In the genomic region with DNA sequence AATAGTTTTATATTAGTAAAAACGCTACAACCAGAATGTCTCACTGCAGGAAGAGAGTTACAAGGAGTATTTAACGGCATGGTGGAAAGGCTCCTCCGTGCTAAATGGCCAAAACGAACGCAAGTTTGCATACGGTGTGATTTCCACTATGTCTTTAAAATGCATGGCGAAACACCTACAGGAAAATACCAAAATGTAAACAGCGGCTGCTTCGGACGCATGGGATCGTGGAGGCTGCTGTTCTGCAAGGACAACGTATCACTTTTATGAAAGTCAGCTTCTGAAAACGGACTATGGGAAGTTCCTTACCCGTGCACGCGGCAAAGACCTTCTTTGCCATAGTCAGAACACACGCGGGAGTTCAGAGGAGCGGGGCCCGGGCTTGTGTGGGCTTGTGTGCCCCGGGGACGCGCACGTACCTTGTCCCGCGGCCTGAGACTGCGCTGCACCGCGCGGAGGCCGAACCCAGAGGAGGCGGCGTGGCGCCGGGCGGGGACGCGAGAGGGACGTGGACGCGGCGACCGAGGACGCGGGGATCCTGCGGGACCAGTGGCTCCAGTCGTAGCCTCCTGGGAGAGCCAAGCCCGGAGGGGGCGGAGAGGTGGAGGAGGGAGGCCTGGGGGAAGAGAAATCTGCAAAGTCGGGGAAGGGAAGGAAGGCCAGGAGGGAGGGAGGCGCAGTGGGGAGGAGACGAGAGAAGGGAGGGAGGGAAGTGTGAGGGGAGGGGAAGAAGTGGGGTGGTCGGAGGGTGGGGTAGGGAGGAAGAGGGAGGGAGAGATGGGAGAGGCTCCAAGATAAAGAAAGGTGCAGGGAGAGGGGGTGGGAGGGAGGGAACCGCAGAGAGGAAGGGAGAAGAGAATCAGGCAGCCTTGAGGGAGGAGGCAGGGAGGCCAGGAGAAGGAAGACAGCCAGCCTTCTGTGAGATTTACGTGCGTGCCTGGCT, we compare ENCODE assay signal across 8 cellular contexts. TPM values are rescaled to one million over a fixed set of nuclear protein-coding genes. Genes with fewer than 3 reads are reported as not detected.
DNase-seq lines count a peak whose midpoint lies in the region; ATAC-seq lines count a peak whose summit lies in the region.

A gene (minus strand): TSS at position 697 of the 943 bp plus-strand sequence. CDS start 17,140 bp downstream, outside the sequence.

- peak; percentile 64 for DNase-seq in activated effector memory CD4-positive, alpha-beta T cell treated with anti-CD3 and anti-CD28 coated beads, Interleukin-2, amount 50 U/mL, for 16 hours
- no peak for DNase-seq in activated effector memory CD4-positive, alpha-beta T cell treated with Interleukin-2 at 50 U/mL for 16 hours
- DNase-seq in NCI-H146 treated with DMSO at 0.1 percent for 48 hours (lab: John Stamatoyannopoulos, UW; ENCODE audit: unreplicated experiment), result peak; percentile 58
- DNase-seq in activated CD4-positive, alpha-beta T cell treated with anti-CD3 and anti-CD28 coated beads, Interleukin-2, amount 50 U/mL, for 1 hour, result peak; percentile 9
- peak; percentile 37 for DNase-seq in epidermal melanocyte (ENCODE audit: insufficient read length, low spot score)
- peak in 22 of 49 donors; percentile 9 to 68 (median 24) for DNase-seq in substantia nigra (lab: John Stamatoyannopoulos, UW)

- no peaks in the 10 kb centered on the region for H3K36me3 ChIP-seq in mesodermal cell (ENCODE audit: control insufficient read depth, insufficient read depth, low read length)

- no peaks in the 10 kb centered on the region for H3K4me1 ChIP-seq in mesodermal cell (ENCODE audit: control insufficient read depth, insufficient read depth, low read length, poor library complexity, severe bottlenecking)

- peak; percentile 66 for ATAC-seq in HG02623 (IDR thresholded peaks at IDR 0.05; ENCODE audit: unreplicated experiment)

- peak within 1 kb of the TSS; percentile 51 for H3K4me3 ChIP-seq in mesodermal cell (ENCODE audit: extremely low read depth, insufficient read depth, low read length, poor library complexity, severe bottlenecking)

- no peaks in the 10 kb centered on the region for H3K9me3 ChIP-seq in mesodermal cell (ENCODE audit: control insufficient read depth, low read length)

- H3K27ac ChIP-seq in mesodermal cell (ENCODE audit: low read depth, low read length, severe bottlenecking), result no peak within 1 kb of the TSS
- H3K27ac ChIP-seq in substantia nigra (ENCODE audit: low read depth, low read length, poor library complexity, severe bottlenecking), result peak within 1 kb of the TSS; percentile 59

- 5 to 6% methylated on average over 47 to 52 of the region's 56 CpGs for WGBS in mesodermal cell (ENCODE audit: insufficient coverage in 2 of 2), 2 experiments

RNA-seq across cellular contexts. Expression of the gene that starts here (rescaled TPM):
- polyA plus RNA-seq in mesodermal cell (2013, experiment 1 of 2), result 22.7 TPM
- polyA plus RNA-seq in mesodermal cell (2013, experiment 2 of 2), result 24.0 TPM
